21 cellular contexts compared by ENCODE assay signal in genomic region chr1:85280636-85281035, GRCh38.
"Had no signal": no experiment of that assay in that cellular context is flagged by ENCODE, and none has a peak within 500 bp of the region (broad histone marks: within the 10 kb centered on the region; RNA-seq: fewer than 3 reads in every experiment).

No MANE protein-coding gene starts in this region.

- DNase-seq: activated CD4-positive, alpha-beta T cell treated with anti-CD3 and anti-CD28 coated beads for 48 hours; activated CD4-positive, alpha-beta T cell treated with anti-CD3 and anti-CD28 coated beads, Interleukin-2, amount 50 U/mL, for 4 hours; activated CD4-positive, CD25-positive, alpha-beta regulatory T cell treated with anti-CD3 and anti-CD28 coated beads, Interleukin-2, amount 50 U/mL, for 72 hours; activated CD8-positive, alpha-beta memory T cell treated with anti-CD3 and anti-CD28 coated beads, Interleukin-2, amount 50 U/mL, for 48 hours; activated CD8-positive, alpha-beta T cell treated with anti-CD3 and anti-CD28 coated beads, Interleukin-2, amount 10 ng/mL, durations not matched to agents 7 days and 5 days; activated naive CD4-positive, alpha-beta T cell; activated T-cell treated with anti-CD3 and anti-CD28 coated beads, Interleukin-2, amount 50 U/mL, for 1 hour; aorta; central memory CD4-positive, alpha-beta T cell; Kasumi-1; NCI-H1105 treated with DMSO at 0.1 percent for 48 hours; NCI-H1436 treated with DMSO at 0.1 percent for 48 hours; NCI-H187; NCI-H2081 treated with DMSO at 0.1 percent for 48 hours; NCI-H446; NCI-H524; SHP77 treated with DMSO at 0.1 percent for 48 hours; T-helper 9 cell had no signal

- ATAC-seq: activated CD8-positive, alpha-beta T cell treated with anti-CD3 and anti-CD28 coated beads, Interleukin-2, amount 10 ng/mL, durations not matched to agents 7 days and 5 days; WTC11 had no signal

- H3K27me3 Mint-ChIP-seq: activated naive CD4-positive, alpha-beta T cell treated with anti-CD3 and anti-CD28 coated beads, Interleukin-2, amount 50 U/mL, for 24 hours had no signal

- H3K36me3 Mint-ChIP-seq: activated naive CD4-positive, alpha-beta T cell treated with anti-CD3 and anti-CD28 coated beads, Interleukin-2, amount 50 U/mL, for 24 hours; WTC11 had no signal

- H3K9me3 Mint-ChIP-seq: activated naive CD4-positive, alpha-beta T cell treated with anti-CD3 and anti-CD28 coated beads, Interleukin-2, amount 50 U/mL, for 24 hours; T-helper 1 cell treated with Interleukin-12 subunit alpha and Interleukin-12 subunit beta and Interleukin-4 antibody, amounts not matched to agents 30 μg/mL and 1 μg/mL, for 36 hours; WTC11 had no signal

- H3K4me3 Mint-ChIP-seq: activated CD8-positive, alpha-beta T cell treated with anti-CD3 and anti-CD28 coated beads, Interleukin-2, amount 10 ng/mL, durations not matched to agents 7 days and 5 days; activated naive CD4-positive, alpha-beta T cell treated with anti-CD3 and anti-CD28 coated beads, Interleukin-2, amount 50 U/mL, for 24 hours; T-helper 1 cell treated with Interleukin-12 subunit alpha and Interleukin-12 subunit beta and Interleukin-4 antibody, amounts not matched to agents 30 μg/mL and 1 μg/mL, for 36 hours; WTC11 had no signal

- H3K27ac Mint-ChIP-seq: activated CD8-positive, alpha-beta T cell treated with anti-CD3 and anti-CD28 coated beads, Interleukin-2, amount 10 ng/mL, durations not matched to agents 7 days and 5 days; activated naive CD4-positive, alpha-beta T cell treated with anti-CD3 and anti-CD28 coated beads, Interleukin-2, amount 50 U/mL, for 24 hours; T-helper 1 cell treated with Interleukin-12 subunit alpha and Interleukin-12 subunit beta and Interleukin-4 antibody, amounts not matched to agents 30 μg/mL and 1 μg/mL, for 36 hours; WTC11 had no signal
